ENCODE assay signal across 1 cellular context in genomic region chr2:36802952-36803351, GRCh38.
TF ChIP-seq lines count a peak whose summit lies in the region.

No MANE protein-coding gene starts in this region.

TF ChIP-seq in GM23338, 12 proteins besides CTCF, POLR2A, EP300 and RAD21 (continued from another document):
- TF ChIP-seq ZNF462 (CRISPR knock-in tag; IDR thresholded peaks at IDR 0.05) (no peak), ETS1 (IDR thresholded peaks at IDR 0.05) (no peak)
TF ChIP-seq in GM23338: peak in this region for 0.
